In the genomic region with DNA sequence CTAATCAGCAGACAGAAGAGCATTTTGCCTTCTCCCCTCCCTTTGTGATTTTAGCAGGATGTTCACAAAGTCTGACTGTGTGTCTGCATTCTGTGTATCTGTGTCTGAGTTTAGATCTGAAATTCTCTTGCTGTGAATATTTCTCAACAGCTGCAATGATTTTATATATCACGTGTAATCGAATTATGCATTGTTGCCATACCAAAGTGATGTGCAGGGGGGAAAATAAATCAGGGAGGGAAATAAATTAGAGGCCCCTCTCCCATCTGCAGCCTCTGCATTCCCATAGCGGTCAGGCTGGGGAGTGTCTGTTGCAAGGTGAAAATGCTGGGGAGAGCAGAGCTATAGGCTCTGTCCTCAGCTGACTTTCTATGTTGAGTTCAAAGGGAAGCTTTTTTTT, we compare ENCODE assay signal across 28 cellular contexts.
"Had no signal": no experiment of that assay in that cellular context is flagged by ENCODE, and none has a peak within 500 bp of the region (broad histone marks: within the 10 kb centered on the region; RNA-seq: fewer than 3 reads in every experiment).

No MANE protein-coding gene starts in this region.

- H3K4me3 ChIP-seq: ascending aorta, MG63, Peyer's patch, SJSA1 had no signal

- H3K36me3 Mint-ChIP-seq: activated naive CD4-positive, alpha-beta T cell treated with anti-CD3 and anti-CD28 coated beads, Interleukin-2, amount 50 U/mL, for 72 hours; brain; WTC11 had no signal

- H3K4me3 Mint-ChIP-seq: activated CD4-positive, alpha-beta T cell treated with anti-CD3 and anti-CD28 coated beads, Interleukin-2, amount 10 ng/mL, durations not matched to agents 24 days and 14 days; activated naive CD8-positive, alpha-beta T cell treated with anti-CD3 and anti-CD28 coated beads, Interleukin-2, amount 50 U/mL, for 24 hours; activated T-cell treated with anti-CD3 and anti-CD28 coated beads, Interleukin-2, amount 50 U/mL, for 4 hours; central memory CD8-positive, alpha-beta T cell; T-helper 17 cell; WTC11 had no signal

- H3K9me3 Mint-ChIP-seq: activated CD4-positive, alpha-beta T cell treated with anti-CD3 and anti-CD28 coated beads, Interleukin-2, amount 10 ng/mL, durations not matched to agents 24 days and 14 days; activated naive CD4-positive, alpha-beta T cell treated with anti-CD3 and anti-CD28 coated beads, Interleukin-2, amount 50 U/mL, for 72 hours; activated naive CD8-positive, alpha-beta T cell treated with anti-CD3 and anti-CD28 coated beads, Interleukin-2, amount 50 U/mL, for 24 hours; activated T-cell treated with anti-CD3 and anti-CD28 coated beads, Interleukin-2, amount 50 U/mL, for 4 hours; central memory CD8-positive, alpha-beta T cell; WTC11 had no signal

- DNase-seq: activated CD4-positive, alpha-beta T cell treated with anti-CD3 and anti-CD28 coated beads, Interleukin-2, amount 10 ng/mL, durations not matched to agents 24 days and 14 days; activated CD4-positive, alpha-beta T cell treated with anti-CD3 and anti-CD28 coated beads, Interleukin-2, amount 50 U/mL, for 48 hours; activated CD4-positive, CD25-positive, alpha-beta regulatory T cell treated with anti-CD3 and anti-CD28 coated beads, Interleukin-2, amount 50 U/mL, for 72 hours; activated effector memory CD4-positive, alpha-beta T cell treated with anti-CD3 and anti-CD28 coated beads, Interleukin-2, amount 50 U/mL, for 16 hours; activated naive CD4-positive, alpha-beta T cell treated with Interleukin-2 at 50 U/mL for 16 hours; activated naive CD8-positive, alpha-beta T cell treated with anti-CD3 and anti-CD28 coated beads, Interleukin-2, amount 50 U/mL, for 24 hours; activated T-cell treated with anti-CD3 and anti-CD28 coated beads, Interleukin-2, amount 50 U/mL, for 4 hours; amniotic stem cell; MG63; MV-4-11; NCI-H1092 treated with DMSO at 0.1 percent for 48 hours; NCI-H1417 treated with DMSO at 0.1 percent for 48 hours; NCI-H1694; NCI-H2029; NCI-H345; NCI-H510A treated with DMSO at 0.1 percent for 48 hours; NCI-H69; NK-92 treated with Interleukin-12 subunit alpha and Interleukin-12 subunit beta, amount 100 ng/mL, for 24 hours; SHP77; T-helper 17 cell; T-helper 9 cell had no signal

- H3K27ac Mint-ChIP-seq: activated CD4-positive, alpha-beta T cell treated with anti-CD3 and anti-CD28 coated beads, Interleukin-2, amount 10 ng/mL, durations not matched to agents 24 days and 14 days; activated naive CD4-positive, alpha-beta T cell treated with anti-CD3 and anti-CD28 coated beads, Interleukin-2, amount 50 U/mL, for 72 hours; activated naive CD8-positive, alpha-beta T cell treated with anti-CD3 and anti-CD28 coated beads, Interleukin-2, amount 50 U/mL, for 24 hours; T-helper 17 cell; WTC11 had no signal

- H3K4me1 Mint-ChIP-seq: activated CD4-positive, alpha-beta T cell treated with anti-CD3 and anti-CD28 coated beads, Interleukin-2, amount 10 ng/mL, durations not matched to agents 24 days and 14 days; activated naive CD8-positive, alpha-beta T cell treated with anti-CD3 and anti-CD28 coated beads, Interleukin-2, amount 50 U/mL, for 24 hours; central memory CD8-positive, alpha-beta T cell; T-helper 17 cell; WTC11 had no signal

- ATAC-seq: activated naive CD4-positive, alpha-beta T cell treated with anti-CD3 and anti-CD28 coated beads, Interleukin-2, amount 50 U/mL, for 72 hours; activated naive CD8-positive, alpha-beta T cell treated with anti-CD3 and anti-CD28 coated beads, Interleukin-2, amount 50 U/mL, for 24 hours; activated T-cell treated with anti-CD3 and anti-CD28 coated beads, Interleukin-2, amount 50 U/mL, for 4 hours; T-helper 17 cell; WTC11 had no signal
